ENCODE assay signal across 16 cellular contexts in the genomic region with DNA sequence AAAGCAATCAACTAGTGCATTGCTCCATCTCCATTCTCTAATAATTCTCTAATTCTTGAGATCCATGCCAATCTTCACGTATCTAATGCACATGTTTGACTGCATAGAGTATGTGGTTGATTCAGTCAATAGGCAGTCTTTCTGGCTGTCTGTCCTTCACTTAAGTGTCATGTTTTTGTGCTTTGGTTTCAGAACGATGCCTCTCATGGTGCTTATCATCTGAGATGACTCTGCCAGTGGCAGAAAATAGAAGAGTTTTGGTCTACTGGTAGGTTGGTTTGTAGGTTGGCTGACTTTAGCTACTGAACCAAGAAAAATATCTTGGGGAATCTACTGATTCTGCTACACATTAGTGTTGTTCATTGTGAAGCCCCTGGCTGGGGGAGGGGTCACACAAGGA.
A peak's percentile ranks its signal among the peaks of the same experiment; 100 is the strongest.
DNase-seq lines count a peak whose midpoint lies in the region; ATAC-seq and TF ChIP-seq lines count a peak whose summit lies in the region.
"Had no signal": no experiment of that assay in that cellular context is flagged by ENCODE, and none has a peak within 500 bp of the region (broad histone marks: within the 10 kb centered on the region; RNA-seq: fewer than 3 reads in every experiment).

No MANE protein-coding gene starts in this region.

- H3K79me2 ChIP-seq in H9 (ENCODE audit: insufficient read depth, low read length): no peaks in the 10 kb centered on the region

- no peaks in the 10 kb centered on the region for H3K23me2 ChIP-seq in H9 (ENCODE audit: insufficient read length, low read depth, low read length, poor library complexity, severe bottlenecking)

- H2BK20ac ChIP-seq in H9 (ENCODE audit: low read depth, low read length, poor library complexity, severe bottlenecking): no peak overlapping the region

- no peak overlapping the region for H2BK15ac ChIP-seq in H9 (ENCODE audit: low read depth, low read length)

- H4K91ac ChIP-seq in H9 (ENCODE audit: insufficient read length, low read depth, low read length): no peak overlapping the region

- no peaks in the 10 kb centered on the region for H3K79me1 ChIP-seq in H9 (ENCODE audit: insufficient read depth, low read depth, low read length, poor library complexity, severe bottlenecking)

- no peak overlapping the region for H3K18ac ChIP-seq in H9 (ENCODE audit: insufficient read length, low read depth, low read length)

- no peak overlapping the region for H3K4me3 Mint-ChIP-seq in activated CD8-positive, alpha-beta T cell treated with anti-CD3 and anti-CD28 coated beads, Interleukin-2, amount 10 ng/mL, durations not matched to agents 7 days and 5 days
- H3K4me3 Mint-ChIP-seq in H9: no peak overlapping the region
- H3K4me3 Mint-ChIP-seq: type B pancreatic cell had no signal

- H3K27ac ChIP-seq in right cardiac atrium (ENCODE audit: low read length) (no peak overlapping the region), H9 (ENCODE audit: insufficient read length, low read depth, low read length) (no peak overlapping the region)
- H3K27ac ChIP-seq: dorsolateral prefrontal cortex had no signal

- H4K20me1 ChIP-seq in H9 (ENCODE audit: control insufficient read depth, insufficient read depth, insufficient read length): no peaks in the 10 kb centered on the region

- CTCF ChIA-PET in activated CD8-positive, alpha-beta T cell treated with anti-CD3 and anti-CD28 coated beads, Interleukin-2, amount 10 ng/mL, durations not matched to agents 7 days and 5 days (lab: Charles Lee): interaction anchor here (1.1 to 2.0 kb wide), 4 partner anchors 10 to 128 kb away, joined by 4 to 5 read pairs (median 4); no protein-coding TSS in a partner anchor

- no peak overlapping the region for H2AFZ ChIP-seq in H9 (ENCODE audit: low read length)

- no peak overlapping the region for H3K4ac ChIP-seq in H9 (ENCODE audit: low read depth, low read length)

- H3K27me3 ChIP-seq in right cardiac atrium (ENCODE audit: control insufficient read depth, insufficient read depth): no peaks in the 10 kb centered on the region
- H3K27me3 ChIP-seq in H9 (ENCODE audit: insufficient read depth, low read length): no peaks in the 10 kb centered on the region
- H3K27me3 ChIP-seq: dorsolateral prefrontal cortex had no signal

- no peak for TF ChIP-seq CTCF in GM12865 (IDR thresholded peaks at IDR 0.05; ENCODE audit: insufficient read depth, low read depth, low read length, missing control alignments)
- TF ChIP-seq CTCF in H9 (conservative IDR thresholded peaks at IDR 0.05): no peak

- peaks cover 2% of the 10 kb centered on the region for H3K27me3 Mint-ChIP-seq in activated CD8-positive, alpha-beta T cell treated with anti-CD3 and anti-CD28 coated beads, Interleukin-2, amount 10 ng/mL, durations not matched to agents 7 days and 5 days (ENCODE audit: low read depth)
- peaks cover 2% of the 10 kb centered on the region; the same call in 1 of the 2 replicates for H3K27me3 Mint-ChIP-seq in H9 (ENCODE audit: low read depth)

- H3K9me3 Mint-ChIP-seq in activated CD8-positive, alpha-beta T cell treated with anti-CD3 and anti-CD28 coated beads, Interleukin-2, amount 10 ng/mL, durations not matched to agents 7 days and 5 days (ENCODE audit: insufficient read depth): peaks cover 31% of the 10 kb centered on the region
- peaks cover 4 to 12% of the 10 kb centered on the region in 2 experiments for H3K9me3 Mint-ChIP-seq in H9
- H3K9me3 Mint-ChIP-seq: type B pancreatic cell had no signal

- WGBS in right cardiac atrium: 65% methylated on average over 2 of the region's 2 CpGs
- WGBS in H9 (ENCODE audit: extremely low coverage, insufficient read length, low lambda C conversion rate): no CpG with 5 or more reads among the region's 2 CpGs

- H3K4me3 ChIP-seq in GM12865 (ENCODE audit: low read depth, low read length): no peak overlapping the region
- no peak overlapping the region for H3K4me3 ChIP-seq in right cardiac atrium (ENCODE audit: low read length)
- H3K4me3 ChIP-seq: dorsolateral prefrontal cortex had no signal

- H3K36me3 Mint-ChIP-seq in activated CD8-positive, alpha-beta T cell treated with anti-CD3 and anti-CD28 coated beads, Interleukin-2, amount 10 ng/mL, durations not matched to agents 7 days and 5 days (ENCODE audit: low read depth): peaks cover 22% of the 10 kb centered on the region
- H3K36me3 Mint-ChIP-seq in H9 (ENCODE audit: insufficient read depth in 1 of 3, low read depth in 3 of 3): no peaks in the 10 kb centered on the region; a peak in 2 of 7 replicates
- H3K36me3 Mint-ChIP-seq: type B pancreatic cell had no signal

- H3K56ac ChIP-seq in H9 (ENCODE audit: insufficient read length, low read depth, low read length): no peak overlapping the region

- H2AK5ac ChIP-seq in H9 (ENCODE audit: insufficient read length, low read length): no peak overlapping the region

- H3K9ac ChIP-seq in H9 (ENCODE audit: extremely low read depth, insufficient read length, low read length): no peak overlapping the region

- POLR2A ChIA-PET in activated CD8-positive, alpha-beta T cell treated with anti-CD3 and anti-CD28 coated beads, Interleukin-2, amount 10 ng/mL, durations not matched to agents 7 days and 5 days (lab: Charles Lee): no interaction called here

- H3K23ac ChIP-seq in H9 (ENCODE audit: insufficient read length, low read depth, low read length): no peak overlapping the region

- H3K4me1 ChIP-seq in right cardiac atrium (ENCODE audit: control insufficient read depth, insufficient read depth, low read length): no peaks in the 10 kb centered on the region
- no peaks in the 10 kb centered on the region for H3K4me1 ChIP-seq in H9 (ENCODE audit: insufficient read depth, low read length)
- H3K4me1 ChIP-seq: Caco-2 had no signal

- DNase-seq in GM12865 (ENCODE audit: low read depth): peak; percentile 64
- no peak for DNase-seq in activated CD8-positive, alpha-beta T cell treated with anti-CD3 and anti-CD28 coated beads, Interleukin-2, amount 10 ng/mL, durations not matched to agents 7 days and 5 days
- DNase-seq in RKO (ENCODE audit: low spot score): no peak
- DNase-seq in right cardiac atrium: no peak
- DNase-seq in stimulated activated CD4-positive, alpha-beta T cell treated with anti-CD3 and anti-CD28 coated beads, Interleukin-4, amount 100 ng/mL, for 1 hour: no peak
- DNase-seq in H9: no peak
- DNase-seq: activated gamma-delta T cell; Caco-2; dorsolateral prefrontal cortex; hypothalamus; NCI-H774; stimulated activated CD4-positive, alpha-beta T cell treated with anti-CD3 and anti-CD28 coated beads, Interleukin-2, amount 100 ng/mL, for 48 hours; T-helper 9 cell had no signal

- no peak overlapping the region for H3T11ph ChIP-seq in H9 (ENCODE audit: low read length)

- peak overlapping the region; percentile 82 for H3K27ac Mint-ChIP-seq in activated CD8-positive, alpha-beta T cell treated with anti-CD3 and anti-CD28 coated beads, Interleukin-2, amount 10 ng/mL, durations not matched to agents 7 days and 5 days
- H3K27ac Mint-ChIP-seq in H9: no peak overlapping the region
- H3K27ac Mint-ChIP-seq: type B pancreatic cell had no signal

- no peak overlapping the region for H4K8ac ChIP-seq in H9 (replicated peaks; ENCODE audit: insufficient read length, low read depth, low read length)

- no peak overlapping the region for H3K4me2 ChIP-seq in H9 (ENCODE audit: insufficient read depth, insufficient read length, low read length)

- intact Hi-C loops in right cardiac atrium (cut with DNase I): no loop called here

- H4K5ac ChIP-seq in H9 (ENCODE audit: insufficient read length, low read depth, low read length): no peak overlapping the region

- no peak overlapping the region for H2BK120ac ChIP-seq in H9 (ENCODE audit: low read depth, low read length, poor library complexity, severe bottlenecking)

- no peak overlapping the region for H2BK12ac ChIP-seq in H9 (ENCODE audit: insufficient read length, low read depth, low read length)

- ATAC-seq in GM19455 (IDR thresholded peaks at IDR 0.05; ENCODE audit: unreplicated experiment) (peak; percentile 64), HG03103 (IDR thresholded peaks at IDR 0.05; ENCODE audit: low read depth, unreplicated experiment) (peak; percentile 73), right cardiac atrium (no peak)
- peak; percentile 61 for ATAC-seq in activated CD8-positive, alpha-beta T cell treated with anti-CD3 and anti-CD28 coated beads, Interleukin-2, amount 10 ng/mL, durations not matched to agents 7 days and 5 days

- peaks cover 36% of the 10 kb centered on the region for H3K4me1 Mint-ChIP-seq in activated CD8-positive, alpha-beta T cell treated with anti-CD3 and anti-CD28 coated beads, Interleukin-2, amount 10 ng/mL, durations not matched to agents 7 days and 5 days (ENCODE audit: low read depth)
- no peaks in the 10 kb centered on the region for H3K4me1 Mint-ChIP-seq in H9

- no peak overlapping the region for H3K14ac ChIP-seq in H9 (ENCODE audit: insufficient read depth, low read length)

- H2BK5ac ChIP-seq in H9 (ENCODE audit: insufficient read length, low read length): no peak overlapping the region

- no peaks in the 10 kb centered on the region for H3K9me3 ChIP-seq in right cardiac atrium (ENCODE audit: control insufficient read depth, low read length)
- H3K9me3 ChIP-seq in H9 (ENCODE audit: control insufficient read depth, low read depth, low read length): no peaks in the 10 kb centered on the region

Comparison
In these comparisons a context has a peak if more than half of its experiments do, and no peak if none do; other contexts are left out.
1. ATAC-seq: peak in GM19455 (single experiment), HG03103 (single experiment) and activated CD8-positive, alpha-beta T cell treated with anti-CD3 and anti-CD28 coated beads, Interleukin-2, amount 10 ng/mL, durations not matched to agents 7 days and 5 days (single experiment); none in right cardiac atrium (0 of 2).